Comparison of ENCODE assay signal across 16 cellular contexts in the genomic region with DNA sequence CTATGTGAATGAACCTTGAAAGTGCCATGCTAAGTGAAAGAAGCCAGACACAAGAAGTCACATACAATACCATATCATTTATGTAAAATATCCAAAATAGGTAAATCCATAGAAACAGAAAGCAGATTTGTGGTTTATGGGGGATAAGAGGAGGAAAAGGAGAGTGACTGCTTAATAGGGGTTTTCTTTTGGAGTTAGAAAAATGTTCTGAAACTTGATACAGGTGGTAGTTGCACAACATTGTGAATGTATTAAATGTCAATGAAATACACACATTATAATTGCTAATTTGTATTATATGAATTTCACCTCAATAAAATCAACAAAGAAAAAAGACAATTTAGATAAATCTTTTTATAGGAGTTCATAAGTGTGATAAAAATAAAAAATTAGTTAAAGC. TPM values are rescaled to one million over a fixed set of nuclear protein-coding genes. Genes with fewer than 3 reads are reported as not detected.
DNase-seq lines count a peak whose midpoint lies in the region; ATAC-seq, FAIRE-seq and TF ChIP-seq lines count a peak whose summit lies in the region.
"Had no signal": no experiment of that assay in that cellular context is flagged by ENCODE, and none has a peak within 500 bp of the region (broad histone marks: within the 10 kb centered on the region; RNA-seq: fewer than 3 reads in every experiment).

No MANE protein-coding gene starts in this region.

- CTCF ChIA-PET in IMR-90 (lab: Yijun Ruan, JAX) = no interaction called here

- no peak for TF ChIP-seq CTCF in IMR-90 (conservative IDR thresholded peaks at IDR 0.05; ENCODE audit: low read depth, low read length)
- no peak for TF ChIP-seq CTCF in ovary (IDR thresholded peaks at IDR 0.05)

- no peak overlapping the region for H4K5ac ChIP-seq in IMR-90 (ENCODE audit: low read depth, low read length)

- TF ChIP-seq POLR2A in IMR-90 (IDR thresholded peaks at IDR 0.05; ENCODE audit: low read depth, low read length) (no peak), ovary (IDR thresholded peaks at IDR 0.05) (no peak)

- H3K4me3 ChIP-seq in IMR-90 (ENCODE audit: insufficient read depth, low read depth, low read length) (no peak overlapping the region), ovary (no peak overlapping the region)
- H3K4me3 ChIP-seq: BLaER1 treated with 17β-estradiol and CSF1 and Interleukin-3, amounts not matched to agents 10 nM and 100 nM; HAP-1 had no signal

- no TSS peak for BruUV-seq in IMR-90 (replicated peaks; lab: Mats Ljungman, UMichigan)

- peaks cover 34% of the 10 kb centered on the region for H4K20me1 ChIP-seq in IMR-90 (ENCODE audit: insufficient read depth, low read length)

- H3K4me1 Mint-ChIP-seq in T-helper 17 cell = peaks cover 16% of the 10 kb centered on the region
- peaks cover 29% of the 10 kb centered on the region for H3K4me1 Mint-ChIP-seq in dendritic cell treated with granulocyte-macrophage colony-stimulating factor and Interleukin-4, amounts not matched to agents 40 ng/mL and 50 ng/mL, for 4 days (ENCODE audit: low read depth)

- H3K23ac ChIP-seq in IMR-90 (ENCODE audit: low read depth, low read length) = no peak overlapping the region

- no peak overlapping the region for H3K4me2 ChIP-seq in IMR-90 (ENCODE audit: low read depth, low read length)

- FAIRE-seq in GM19239 (lab: Jason Lieb, UNC) = peak; percentile 78
- FAIRE-seq: GM18507, H1 had no signal

- H2BK15ac ChIP-seq in IMR-90 (ENCODE audit: low read depth, low read length) = no peak overlapping the region

- H3K9me1 ChIP-seq in IMR-90 (ENCODE audit: insufficient read depth, low read length) = peaks cover 3% of the 10 kb centered on the region; the same call in 1 of the 2 replicates

- dilution Hi-C loops in IMR-90 (cut with HindIII; ENCODE audit: low sequenced_read_pairs, unreplicated experiment) = no loop called here

- no peak for ATAC-seq in IMR-90 (ENCODE audit: low read depth)
- no peak for ATAC-seq in T-helper 17 cell
- no peak for ATAC-seq in GM18502 (IDR thresholded peaks at IDR 0.05; ENCODE audit: poor library complexity, unreplicated experiment)
- ATAC-seq in HG02870 (IDR thresholded peaks at IDR 0.05; ENCODE audit: unreplicated experiment) = no peak
- no peak for ATAC-seq in GM19023 (IDR thresholded peaks at IDR 0.05; ENCODE audit: unreplicated experiment)

- intact Hi-C loops in IMR-90 (cut with micrococcal nuclease) = no loop called here
- intact Hi-C loops in dendritic cell treated with granulocyte-macrophage colony-stimulating factor and Interleukin-4, amounts not matched to agents 40 ng/mL and 50 ng/mL, for 4 days (cut with micrococcal nuclease) = no loop called here
- intact Hi-C loops in ovary (cut with DNase I) = no loop called here

- TF ChIP-seq RAD21 in IMR-90 (IDR thresholded peaks at IDR 0.05; ENCODE audit: low read length) = no peak

- H3K36me3 ChIP-seq in IMR-90 (ENCODE audit: control insufficient read depth, insufficient read depth, low read length) (no peaks in the 10 kb centered on the region), ovary (no peaks in the 10 kb centered on the region)
- H3K36me3 ChIP-seq: HAP-1 had no signal

- H3K9me3 ChIP-seq in IMR-90 (ENCODE audit: control insufficient read depth, insufficient read depth, low read length) = no peaks in the 10 kb centered on the region
- H3K9me3 ChIP-seq in T-helper 17 cell (ENCODE audit: control insufficient read depth, low read length, poor library complexity, severe bottlenecking) = no peaks in the 10 kb centered on the region
- no peaks in the 10 kb centered on the region for H3K9me3 ChIP-seq in ovary
- H3K9me3 ChIP-seq: HAP-1 had no signal

- no peaks in the 10 kb centered on the region for H3K9me3 Mint-ChIP-seq in dendritic cell treated with granulocyte-macrophage colony-stimulating factor and Interleukin-4, amounts not matched to agents 40 ng/mL and 50 ng/mL, for 4 days

- H2BK120ac ChIP-seq in IMR-90 (ENCODE audit: low read depth, low read length) = no peak overlapping the region

- H2AK9ac ChIP-seq in IMR-90 (replicated peaks; ENCODE audit: low read depth, low read length, poor library complexity) = no peak overlapping the region

- no peak overlapping the region for H3K4me3 Mint-ChIP-seq in T-helper 17 cell
- no peak overlapping the region for H3K4me3 Mint-ChIP-seq in dendritic cell treated with granulocyte-macrophage colony-stimulating factor and Interleukin-4, amounts not matched to agents 40 ng/mL and 50 ng/mL, for 4 days
- H3K4me3 Mint-ChIP-seq: CD4-positive, CD25-positive, alpha-beta regulatory T cell had no signal

- H4K8ac ChIP-seq in IMR-90 (ENCODE audit: low read depth in 2 of 2, low read length in 2 of 2) = no peak overlapping the region; a peak in 1 of 4 replicates

- H3K27me3 ChIP-seq in IMR-90 (ENCODE audit: control insufficient read depth, insufficient read depth, low read length) = no peaks in the 10 kb centered on the region
- no peaks in the 10 kb centered on the region for H3K27me3 ChIP-seq in ovary
- H3K27me3 ChIP-seq: BLaER1 treated with 17β-estradiol and CSF1 and Interleukin-3, amounts not matched to agents 10 nM and 100 nM had no signal

- POLR2A ChIA-PET in IMR-90 (lab: Charles Lee; ENCODE audit: unreplicated experiment) = no interaction called here

- H3K14ac ChIP-seq in IMR-90 (replicated peaks; ENCODE audit: low read depth, low read length) = no peak overlapping the region

- H3K18ac ChIP-seq in IMR-90 (ENCODE audit: low read depth, low read length) = no peak overlapping the region

- H2BK5ac ChIP-seq in IMR-90 (ENCODE audit: low read depth, low read length, poor library complexity, severe bottlenecking) = no peak overlapping the region

- in situ Hi-C loops in IMR-90 (cut with MboI; ENCODE audit: low sequenced_read_pairs) = no loop called here

- DNase-seq in GM19239 (ENCODE audit: insufficient read length, low spot score) = no peak
- DNase-seq in IMR-90 = no peak
- DNase-seq in T-helper 17 cell = no peak
- no peak for DNase-seq in ovary
- DNase-seq: ACHN; CD4-positive, CD25-positive, alpha-beta regulatory T cell; DMS53; GF-D8 had no signal

- H3K36me3 Mint-ChIP-seq in T-helper 17 cell (ENCODE audit: low read depth) = no peaks in the 10 kb centered on the region
- H3K36me3 Mint-ChIP-seq in dendritic cell treated with granulocyte-macrophage colony-stimulating factor and Interleukin-4, amounts not matched to agents 40 ng/mL and 50 ng/mL, for 4 days (ENCODE audit: low read depth) = peaks cover 23% of the 10 kb centered on the region

- H3K27ac Mint-ChIP-seq in T-helper 17 cell = peak overlapping the region; percentile 51
- peak overlapping the region; percentile 45 for H3K27ac Mint-ChIP-seq in dendritic cell treated with granulocyte-macrophage colony-stimulating factor and Interleukin-4, amounts not matched to agents 40 ng/mL and 50 ng/mL, for 4 days

- H3K4ac ChIP-seq in IMR-90 (ENCODE audit: low read depth, low read length) = no peak overlapping the region

- H3K4me1 ChIP-seq in IMR-90 (ENCODE audit: control insufficient read depth, insufficient read depth, low read length) (no peaks in the 10 kb centered on the region), ovary (ENCODE audit: insufficient read depth) (no peaks in the 10 kb centered on the region)

- no peak overlapping the region for H2BK20ac ChIP-seq in IMR-90 (ENCODE audit: low read depth, low read length)

- peaks cover 7 to 57% of the 10 kb centered on the region in 2 experiments for H3K79me1 ChIP-seq in IMR-90 (ENCODE audit: low read depth in 1 of 2, low read length in 2 of 2)

- no peak overlapping the region for H3K9ac ChIP-seq in IMR-90 (ENCODE audit: low read depth, low read length)
- H3K9ac ChIP-seq: BLaER1 treated with 17β-estradiol and CSF1 and Interleukin-3, amounts not matched to agents 10 nM and 100 nM had no signal

- no peak overlapping the region for H3K56ac ChIP-seq in IMR-90 (ENCODE audit: extremely low read depth, insufficient read depth, low read length)

- no peak for TF ChIP-seq EP300 in ovary (IDR thresholded peaks at IDR 0.05)

- H4K91ac ChIP-seq in IMR-90 (ENCODE audit: insufficient read depth, low read depth, low read length) = no peak overlapping the region

- H2AK5ac ChIP-seq in IMR-90 (ENCODE audit: low read depth, low read length) = no peak overlapping the region

- no peaks in the 10 kb centered on the region for H3K27me3 Mint-ChIP-seq in T-helper 17 cell
- no peaks in the 10 kb centered on the region for H3K27me3 Mint-ChIP-seq in dendritic cell treated with granulocyte-macrophage colony-stimulating factor and Interleukin-4, amounts not matched to agents 40 ng/mL and 50 ng/mL, for 4 days
- H3K27me3 Mint-ChIP-seq: CD4-positive, CD25-positive, alpha-beta regulatory T cell had no signal

- H2AFZ ChIP-seq in IMR-90 (replicated peaks; ENCODE audit: low read length, poor library complexity) = no peak overlapping the region

- H3K27ac ChIP-seq in IMR-90 (ENCODE audit: insufficient read depth, low read length) = no peak overlapping the region
- no peak overlapping the region for H3K27ac ChIP-seq in ovary
- H3K27ac ChIP-seq: BLaER1 treated with 17β-estradiol and CSF1 and Interleukin-3, amounts not matched to agents 10 nM and 100 nM had no signal

TF ChIP-seq in IMR-90, 13 proteins besides CTCF, POLR2A, EP300 and RAD21:
- no peak for TF ChIP-seq FOS (IDR thresholded peaks at IDR 0.05; ENCODE audit: low read depth, low read length)
- TF ChIP-seq CEBPB (IDR thresholded peaks at IDR 0.05; ENCODE audit: low read depth, low read length) = peak; percentile 63

RNA-seq across cellular contexts. Expression of a gene that starts 37.1 kb away (rescaled TPM):
- 23.7 and 33.6 TPM in 2 replicates for total RNA-seq in IMR-90 (2012; rRNA removed)
- polyA plus RNA-seq in IMR-90 (2012; rRNA removed) = 48.9 and 49.7 TPM in 2 replicates
- polyA plus RNA-seq in IMR-90 (2012; cell fraction: cytosol; rRNA removed) = 9.0 and 31.9 TPM in 2 replicates
- polyA plus RNA-seq in IMR-90 (2012; cell fraction: nucleus; rRNA removed; ENCODE audit: low replicate concordance) = 31.3 and 47.1 TPM in 2 replicates
- 10 to 100 TPM; 41.7 to 47.5 TPM for total RNA-seq in T-helper 17 cell
- total RNA-seq in ovary = 10 to 100 TPM; 19.0 to 41.3 (median 35.0) TPM
- polyA plus RNA-seq in ovary = 10 to 100 TPM; 19.7 to 28.9 TPM
